In the genomic region with DNA sequence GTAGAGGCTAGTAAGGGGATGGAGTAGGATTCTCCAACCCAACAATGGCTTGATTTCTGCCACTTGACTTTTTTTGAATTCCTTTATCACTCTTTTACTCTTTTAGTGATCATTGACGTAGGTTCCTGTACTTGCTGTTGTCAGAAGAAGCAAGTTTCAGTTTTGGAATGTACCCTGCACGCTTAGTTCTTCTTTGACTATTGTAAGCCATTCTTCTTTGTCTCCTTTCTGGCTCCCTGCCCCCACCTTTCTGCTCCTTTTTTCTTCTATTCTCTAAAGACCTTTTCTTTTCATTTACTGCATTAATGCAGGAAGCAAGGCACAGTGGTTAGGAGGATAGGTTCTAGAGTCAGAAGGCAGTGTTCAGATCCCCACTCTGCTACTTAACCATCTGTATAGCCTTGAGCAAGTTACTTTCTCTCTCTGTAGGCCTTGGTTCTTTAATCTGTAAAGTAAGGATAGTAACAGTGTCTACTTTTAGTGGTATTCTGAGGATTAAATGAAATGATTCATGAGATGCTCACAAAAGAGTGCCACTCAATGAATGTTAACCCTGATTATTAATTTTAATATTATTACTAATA, we compare ENCODE assay signal across 16 cellular contexts. TPM values are rescaled to one million over a fixed set of nuclear protein-coding genes. Genes with fewer than 3 reads are reported as not detected.
DNase-seq lines count a peak whose midpoint lies in the region; ATAC-seq, FAIRE-seq and TF ChIP-seq lines count a peak whose summit lies in the region.
"Had no signal": no experiment of that assay in that cellular context is flagged by ENCODE, and none has a peak within 500 bp of the region (broad histone marks: within the 10 kb centered on the region; RNA-seq: fewer than 3 reads in every experiment).

No MANE protein-coding gene starts in this region.

- no peak for DNase-seq in activated effector memory CD4-positive, alpha-beta T cell treated with Interleukin-2 at 50 U/mL for 16 hours
- DNase-seq in T1000 (lab: John Stamatoyannopoulos, UW): no peak
- DNase-seq in kidney: no peak
- no peak for DNase-seq in DMS153 (lab: John Stamatoyannopoulos, UW)
- DNase-seq: GDM1; stimulated activated CD4-positive, alpha-beta T cell treated with anti-CD3 and anti-CD28 coated beads, Interleukin-1b, Interleukin-23, amount 100 ng/mL, for 48 hours; stimulated activated naive CD8-positive, alpha-beta T cell treated with anti-CD3 and anti-CD28 coated beads, Interleukin-15, Interleukin-2, amounts not matched to agents 100 U/mL and 50 U/mL, for 24 hours; T-cell had no signal

- no peak overlapping the region for H3K9ac ChIP-seq in OCI-LY3 (ENCODE audit: low read length)
- H3K9ac ChIP-seq in kidney (ENCODE audit: low read length in 2 of 2): no peak overlapping the region

- H3K79me2 ChIP-seq in OCI-LY3 (ENCODE audit: low read length): no peaks in the 10 kb centered on the region

- H3K27ac ChIP-seq in OCI-LY3 (ENCODE audit: low read length) (no peak overlapping the region), kidney (ENCODE audit: low read depth in 2 of 2, low read length in 2 of 2) (no peak overlapping the region)
- H3K27ac ChIP-seq: C4-2B had no signal

- H3K36me3 ChIP-seq in OCI-LY3 (replicated peaks; ENCODE audit: low read depth, low read length): no peaks in the 10 kb centered on the region
- no peaks in the 10 kb centered on the region for H3K36me3 ChIP-seq in kidney (ENCODE audit: control insufficient read depth in 1 of 2, insufficient read depth in 2 of 2, low read length in 2 of 2)

- peak overlapping the region; percentile 24; the same call in 1 of the 2 replicates for H3K4me2 ChIP-seq in OCI-LY3 (ENCODE audit: low read length)

- peaks cover 15% of the 10 kb centered on the region; the same call in 1 of the 2 replicates for H3K27me3 ChIP-seq in OCI-LY3 (ENCODE audit: low read depth, low read length)

- no peak overlapping the region for H3K4me3 ChIP-seq in OCI-LY3 (ENCODE audit: low read length)
- H3K4me3 ChIP-seq in kidney (ENCODE audit: low read length in 2 of 2): no peak overlapping the region

- H3K4me1 ChIP-seq in OCI-LY3 (ENCODE audit: low read length): peaks cover 3% of the 10 kb centered on the region
- no peaks in the 10 kb centered on the region for H3K4me1 ChIP-seq in kidney (ENCODE audit: control insufficient read depth in 1 of 2, insufficient read depth in 1 of 2, low read depth in 1 of 2, low read length in 2 of 2)

- no peaks in the 10 kb centered on the region for H3K9me3 ChIP-seq in OCI-LY3 (ENCODE audit: insufficient read depth, low read length)
- H3K9me3 ChIP-seq in kidney (ENCODE audit: control insufficient read depth in 1 of 2, low read length in 2 of 2): no peaks in the 10 kb centered on the region

- no peak for FAIRE-seq in kidney (lab: Jason Lieb, UNC)

- intact Hi-C loops in kidney (cut with DNase I): no loop called here

- peak overlapping the region; percentile 50 for H2AFZ ChIP-seq in OCI-LY3 (ENCODE audit: low read depth, low read length)

- ATAC-seq in GM18498 (IDR thresholded peaks at IDR 0.05; ENCODE audit: unreplicated experiment): peak; percentile 85
- peak; percentile 64 for ATAC-seq in GM19452 (IDR thresholded peaks at IDR 0.05; ENCODE audit: unreplicated experiment)
- ATAC-seq in HG02885 (IDR thresholded peaks at IDR 0.05; ENCODE audit: poor library complexity, unreplicated experiment): peak; percentile 93
- ATAC-seq: stimulated activated naive CD8-positive, alpha-beta T cell treated with anti-CD3 and anti-CD28 coated beads, Interleukin-15, Interleukin-2, amounts not matched to agents 100 U/mL and 50 U/mL, for 24 hours had no signal

- H4K20me1 ChIP-seq in OCI-LY3 (ENCODE audit: insufficient read depth, low read length): no peaks in the 10 kb centered on the region

- no peak for TF ChIP-seq CTCF in OCI-LY3 (IDR thresholded peaks at IDR 0.05; ENCODE audit: low read depth, low read length)
- TF ChIP-seq CTCF in kidney (IDR thresholded peaks at IDR 0.05; ENCODE audit: borderline replicate concordance, extremely low read depth, insufficient read depth): no peak

RNA-seq across cellular contexts. Expression of a gene that starts 33.8 kb away (rescaled TPM):
- total RNA-seq in kidney: not detected
- polyA plus RNA-seq in kidney (ENCODE audit: insufficient read depth, low read depth, low replicate concordance): not detected
- total RNA-seq: M059J, mesenteric fat pad, posterior vena cava, T-cell had no signal

RNA-seq across cellular contexts. Expression of a gene that starts 37.5 kb away (rescaled TPM):
- total RNA-seq in kidney: 13.4 TPM
- polyA plus RNA-seq in kidney (ENCODE audit: insufficient read depth, low read depth, low replicate concordance): 49.3 TPM
